7 cellular contexts compared by ENCODE assay signal in the genomic region with DNA sequence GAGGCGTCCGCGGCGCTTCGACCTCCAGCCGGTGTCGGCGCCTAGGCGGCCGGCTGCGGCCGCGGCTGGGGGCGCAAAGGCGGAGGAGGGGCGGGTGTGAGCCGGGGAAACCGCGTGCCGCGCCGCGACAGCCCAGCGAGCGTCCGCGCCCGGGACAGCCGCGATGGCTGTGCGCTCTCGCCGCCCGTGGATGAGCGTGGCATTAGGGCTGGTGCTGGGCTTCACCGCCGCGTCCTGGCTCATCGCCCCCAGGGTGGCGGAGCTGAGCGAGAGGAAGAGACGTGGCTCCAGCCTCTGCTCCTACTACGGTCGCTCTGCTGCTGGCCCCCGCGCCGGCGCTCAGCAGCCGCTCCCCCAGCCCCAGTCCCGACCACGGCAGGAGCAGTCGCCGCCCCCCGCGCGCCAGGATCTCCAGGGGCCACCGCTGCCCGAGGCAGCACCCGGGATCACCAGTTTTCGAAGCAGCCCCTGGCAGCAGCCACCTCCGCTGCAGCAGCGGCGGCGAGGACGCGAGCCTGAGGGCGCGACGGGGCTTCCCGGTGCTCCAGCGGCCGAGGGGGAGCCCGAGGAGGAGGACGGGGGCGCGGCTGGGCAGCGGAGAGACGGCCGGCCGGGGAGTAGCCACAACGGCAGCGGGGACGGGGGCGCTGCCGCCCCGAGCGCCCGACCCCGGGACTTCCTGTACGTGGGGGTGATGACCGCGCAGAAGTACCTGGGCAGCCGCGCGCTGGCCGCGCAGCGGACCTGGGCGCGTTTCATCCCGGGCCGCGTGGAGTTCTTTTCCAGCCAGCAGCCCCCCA. TPM values are rescaled to one million over a fixed set of nuclear protein-coding genes. Genes with fewer than 3 reads are reported as not detected.
DNase-seq lines count a peak whose midpoint lies in the region; ATAC-seq and TF ChIP-seq lines count a peak whose summit lies in the region.

No MANE protein-coding gene starts in this region.

- H3K9me3 Mint-ChIP-seq in natural killer cell = peaks cover 0 to 3% of the 10 kb centered on the region in 2 donors
- no peaks in the 10 kb centered on the region for H3K9me3 Mint-ChIP-seq in activated CD4-positive, alpha-beta memory T cell treated with anti-CD3 and anti-CD28 coated beads for 36 hours
- H3K9me3 Mint-ChIP-seq in activated T-helper 1 cell treated with anti-CD3 and anti-CD28 coated beads, Interleukin-12 subunit alpha, Interleukin-12 subunit beta, Interleukin-2, Interleukin-4 antibody, amounts not matched to agents 30 ng/mL and 10 ng/mL and 1 ng/mL, durations not matched to agents 14 hours and 24 hours and 36 hours = no peaks in the 10 kb centered on the region

- no peaks in the 10 kb centered on the region for H3K4me1 ChIP-seq in SJCRH30
- H3K4me1 ChIP-seq in esophagus muscularis mucosa = peaks cover 14 to 30% (median 25%) of the 10 kb centered on the region in 4 donors

- peaks cover 13 to 15% of the 10 kb centered on the region in 2 donors for H3K4me1 Mint-ChIP-seq in natural killer cell
- H3K4me1 Mint-ChIP-seq in activated CD4-positive, alpha-beta memory T cell treated with anti-CD3 and anti-CD28 coated beads for 36 hours (ENCODE audit: low read depth) = peaks cover 14% of the 10 kb centered on the region
- H3K4me1 Mint-ChIP-seq in activated T-helper 1 cell treated with anti-CD3 and anti-CD28 coated beads, Interleukin-12 subunit alpha, Interleukin-12 subunit beta, Interleukin-2, Interleukin-4 antibody, amounts not matched to agents 30 ng/mL and 10 ng/mL and 1 ng/mL, durations not matched to agents 14 hours and 24 hours and 36 hours (ENCODE audit: low read depth) = peaks cover 14% of the 10 kb centered on the region

- no peak overlapping the region for H3K4me3 Mint-ChIP-seq in natural killer cell
- H3K4me3 Mint-ChIP-seq in activated CD4-positive, alpha-beta memory T cell treated with anti-CD3 and anti-CD28 coated beads for 36 hours = no peak overlapping the region
- H3K4me3 Mint-ChIP-seq in activated T-helper 1 cell treated with anti-CD3 and anti-CD28 coated beads, Interleukin-12 subunit alpha, Interleukin-12 subunit beta, Interleukin-2, Interleukin-4 antibody, amounts not matched to agents 30 ng/mL and 10 ng/mL and 1 ng/mL, durations not matched to agents 14 hours and 24 hours and 36 hours = no peak overlapping the region

- peaks cover 7% of the 10 kb centered on the region for H3K36me3 Mint-ChIP-seq in natural killer cell
- H3K36me3 Mint-ChIP-seq in activated CD4-positive, alpha-beta memory T cell treated with anti-CD3 and anti-CD28 coated beads for 36 hours = no peaks in the 10 kb centered on the region
- peaks cover 2% of the 10 kb centered on the region for H3K36me3 Mint-ChIP-seq in activated T-helper 1 cell treated with anti-CD3 and anti-CD28 coated beads, Interleukin-12 subunit alpha, Interleukin-12 subunit beta, Interleukin-2, Interleukin-4 antibody, amounts not matched to agents 30 ng/mL and 10 ng/mL and 1 ng/mL, durations not matched to agents 14 hours and 24 hours and 36 hours (ENCODE audit: low read depth)

- no peak for TF ChIP-seq EP300 in esophagus muscularis mucosa (IDR thresholded peaks at IDR 0.05)

- CTCF ChIA-PET in activated CD4-positive, alpha-beta memory T cell treated with anti-CD3 and anti-CD28 coated beads for 36 hours (lab: Charles Lee) = interaction anchor here (0.6 kb wide), 1 partner anchor 24 kb away, joined by 3 read pairs; no protein-coding TSS in a partner anchor

- H3K27ac ChIP-seq in SJCRH30 (no peak overlapping the region; the same call in 1 of the 2 replicates), esophagus muscularis mucosa (replicated peaks in 1 of 4) (peak overlapping the region; percentile 74 to 81 (median 78))

- ATAC-seq in GM18867 (IDR thresholded peaks at IDR 0.05; ENCODE audit: unreplicated experiment) (peak; percentile 37), HG02588 (IDR thresholded peaks at IDR 0.05; ENCODE audit: unreplicated experiment) (peak; percentile 35), natural killer cell (peak; percentile 25 to 50 (median 29))

- no peak for TF ChIP-seq POLR2A in esophagus muscularis mucosa (IDR thresholded peaks at IDR 0.05; ENCODE audit: low read depth)

- H3K4me3 ChIP-seq in SJCRH30 (peak overlapping the region; percentile 64), esophagus muscularis mucosa (peak overlapping the region; percentile 67 to 86 (median 74))

- DNase-seq in SJCRH30 = peak in 1 of 2 experiments; percentile 35
- no peak for DNase-seq in esophagus muscularis mucosa (ENCODE audit: extremely low spot score)
- no peak for DNase-seq in natural killer cell
- no peak for DNase-seq in activated CD4-positive, alpha-beta memory T cell treated with anti-CD3 and anti-CD28 coated beads for 36 hours
- DNase-seq in activated T-helper 1 cell treated with anti-CD3 and anti-CD28 coated beads, Interleukin-12 subunit alpha, Interleukin-12 subunit beta, Interleukin-2, Interleukin-4 antibody, amounts not matched to agents 30 ng/mL and 10 ng/mL and 1 ng/mL, durations not matched to agents 14 hours and 24 hours and 36 hours (ENCODE audit: low spot score) = no peak

- H3K27me3 Mint-ChIP-seq in natural killer cell (ENCODE audit: low read depth in 2 of 2) = peaks cover 29 to 50% of the 10 kb centered on the region in 2 donors
- peaks cover 39% of the 10 kb centered on the region for H3K27me3 Mint-ChIP-seq in activated CD4-positive, alpha-beta memory T cell treated with anti-CD3 and anti-CD28 coated beads for 36 hours
- peaks cover 43% of the 10 kb centered on the region for H3K27me3 Mint-ChIP-seq in activated T-helper 1 cell treated with anti-CD3 and anti-CD28 coated beads, Interleukin-12 subunit alpha, Interleukin-12 subunit beta, Interleukin-2, Interleukin-4 antibody, amounts not matched to agents 30 ng/mL and 10 ng/mL and 1 ng/mL, durations not matched to agents 14 hours and 24 hours and 36 hours (ENCODE audit: insufficient read depth)

- H3K27me3 ChIP-seq in SJCRH30 (no peaks in the 10 kb centered on the region), esophagus muscularis mucosa (peaks cover 4 to 32% (median 13%) of the 10 kb centered on the region in 4 donors)

- 1% methylated on average over 14 of the region's 103 CpGs for WGBS in esophagus muscularis mucosa

- intact Hi-C loops in esophagus muscularis mucosa (cut with DNase I) = loop anchor here (10.0 kb wide), 2 partner anchors 1200 to 1510 kb away; no protein-coding TSS in a partner anchor
- intact Hi-C loops in natural killer cell (cut with micrococcal nuclease) = no loop called here
- intact Hi-C loops in activated CD4-positive, alpha-beta memory T cell treated with anti-CD3 and anti-CD28 coated beads for 36 hours (cut with micrococcal nuclease) = no loop called here
- intact Hi-C loops in activated T-helper 1 cell treated with anti-CD3 and anti-CD28 coated beads, Interleukin-12 subunit alpha, Interleukin-12 subunit beta, Interleukin-2, Interleukin-4 antibody, amounts not matched to agents 30 ng/mL and 10 ng/mL and 1 ng/mL, durations not matched to agents 14 hours and 24 hours and 36 hours (cut with micrococcal nuclease) = loop anchor here (10.0 kb wide), 1 partner anchor 810 kb away; a partner anchor contains a TSS

- POLR2A ChIA-PET in activated CD4-positive, alpha-beta memory T cell treated with anti-CD3 and anti-CD28 coated beads for 36 hours (lab: Charles Lee) = no interaction called here

- H3K36me3 ChIP-seq in SJCRH30 (no peaks in the 10 kb centered on the region), esophagus muscularis mucosa (no peaks in the 10 kb centered on the region)

- TF ChIP-seq CTCF in esophagus muscularis mucosa (IDR thresholded peaks at IDR 0.05) (peak in 1 of 3 experiments; percentile 0), natural killer cell (IDR thresholded peaks at IDR 0.05) (no peak)

- H3K27ac Mint-ChIP-seq in natural killer cell = no peak overlapping the region
- no peak overlapping the region for H3K27ac Mint-ChIP-seq in activated CD4-positive, alpha-beta memory T cell treated with anti-CD3 and anti-CD28 coated beads for 36 hours
- no peak overlapping the region for H3K27ac Mint-ChIP-seq in activated T-helper 1 cell treated with anti-CD3 and anti-CD28 coated beads, Interleukin-12 subunit alpha, Interleukin-12 subunit beta, Interleukin-2, Interleukin-4 antibody, amounts not matched to agents 30 ng/mL and 10 ng/mL and 1 ng/mL, durations not matched to agents 14 hours and 24 hours and 36 hours

- H3K9me3 ChIP-seq in SJCRH30 (replicated peaks) = no peaks in the 10 kb centered on the region
- H3K9me3 ChIP-seq in esophagus muscularis mucosa = no peaks in the 10 kb centered on the region

RNA-seq across cellular contexts. Expression of a gene that starts 0.6 kb away (rescaled TPM):
- total RNA-seq in SJCRH30 (2014; rRNA removed; shearing (Covaris generic)) = 1.8 and 1.9 TPM in 2 replicates
- total RNA-seq in esophagus muscularis mucosa (1 to 10 TPM; 1.2 to 2.1 (median 1.7) TPM), natural killer cell (1 to 10 TPM in 2 of 3 donors, under 1 TPM in 1; 0.18 to 2.3 (median 2.3) TPM)
- total RNA-seq in activated CD4-positive, alpha-beta memory T cell treated with anti-CD3 and anti-CD28 coated beads for 36 hours = not detected
- not detected in 2 replicates for total RNA-seq in activated T-helper 1 cell treated with anti-CD3 and anti-CD28 coated beads, Interleukin-12 subunit alpha, Interleukin-12 subunit beta, Interleukin-2, Interleukin-4 antibody, amounts not matched to agents 30 ng/mL and 10 ng/mL and 1 ng/mL, durations not matched to agents 14 hours and 24 hours and 36 hours

Comparison
In these comparisons a context has a peak if more than half of its experiments do, and no peak if none do; other contexts are left out.
1. intact Hi-C loops: an anchor here in esophagus muscularis mucosa (10.0 kb wide) and activated T-helper 1 cell treated with anti-CD3 and anti-CD28 coated beads, Interleukin-12 subunit alpha, Interleukin-12 subunit beta, Interleukin-2, Interleukin-4 antibody, amounts not matched to agents 30 ng/mL and 10 ng/mL and 1 ng/mL, durations not matched to agents 14 hours and 24 hours and 36 hours (10.0 kb wide); none called in natural killer cell and activated CD4-positive, alpha-beta memory T cell treated with anti-CD3 and anti-CD28 coated beads for 36 hours.